Comparison of ENCODE assay signal across 35 cellular contexts in genomic region chr10:133056651-133057178, GRCh38. TPM values are rescaled to one million over a fixed set of nuclear protein-coding genes. Genes with fewer than 3 reads are reported as not detected.
"Had no signal": no experiment of that assay in that cellular context is flagged by ENCODE, and none has a peak within 500 bp of the region (broad histone marks: within the 10 kb centered on the region; RNA-seq: fewer than 3 reads in every experiment).

No MANE protein-coding gene starts in this region.

- H3K27ac Mint-ChIP-seq: activated B cell treated with CpG ODN at 0.5 μM for 24 hours; activated CD4-positive, alpha-beta memory T cell treated with anti-CD3 and anti-CD28 coated beads for 36 hours; activated naive CD4-positive, alpha-beta T cell treated with anti-CD3 and anti-CD28 coated beads for 36 hours; activated T-helper 1 cell treated with anti-CD3 and anti-CD28 coated beads, Interleukin-12 subunit alpha, Interleukin-12 subunit beta, Interleukin-2, Interleukin-4 antibody, amounts not matched to agents 30 ng/mL and 10 ng/mL and 1 ng/mL, durations not matched to agents 14 hours and 24 hours and 36 hours; brain had no signal

- H3K36me3 Mint-ChIP-seq: activated CD4-positive, alpha-beta memory T cell treated with anti-CD3 and anti-CD28 coated beads for 36 hours; activated naive CD4-positive, alpha-beta T cell treated with anti-CD3 and anti-CD28 coated beads, Interleukin-2, amount 50 U/mL, for 72 hours; brain had no signal

- H3K27ac ChIP-seq: adrenal gland, Peyer's patch, VCaP had no signal

- H3K9me3 ChIP-seq: adrenal gland, MG63, Peyer's patch had no signal

- H3K4me1 ChIP-seq: adrenal gland, Peyer's patch had no signal

- H3K4me3 Mint-ChIP-seq: activated B cell treated with CpG ODN at 0.5 μM for 24 hours; activated CD4-positive, alpha-beta memory T cell treated with anti-CD3 and anti-CD28 coated beads for 36 hours; activated naive CD4-positive, alpha-beta T cell treated with anti-CD3 and anti-CD28 coated beads for 36 hours; activated T-cell treated with anti-CD3 and anti-CD28 coated beads, Interleukin-2, amount 50 U/mL, for 4 hours; activated T-helper 1 cell treated with anti-CD3 and anti-CD28 coated beads, Interleukin-12 subunit alpha, Interleukin-12 subunit beta, Interleukin-2, Interleukin-4 antibody, amounts not matched to agents 30 ng/mL and 10 ng/mL and 1 ng/mL, durations not matched to agents 14 hours and 24 hours and 36 hours; brain had no signal

- DNase-seq: activated B cell treated with CpG ODN at 0.5 μM for 24 hours; activated CD4-positive, alpha-beta memory T cell treated with anti-CD3 and anti-CD28 coated beads for 36 hours; activated CD4-positive, alpha-beta T cell treated with anti-CD3 and anti-CD28 coated beads for 4 hours; activated CD4-positive, alpha-beta T cell treated with anti-CD3 and anti-CD28 coated beads, Interleukin-2, amount 50 U/mL, for 1 hour; activated CD4-positive, CD25-positive, alpha-beta regulatory T cell treated with anti-CD3 and anti-CD28 coated beads, Interleukin-2, amount 50 U/mL, for 72 hours; activated CD8-positive, alpha-beta memory T cell treated with anti-CD3 and anti-CD28 coated beads, Interleukin-2, amount 50 U/mL, for 4 hours; activated gamma-delta T cell treated with Interleukin-2 at 50 U/mL for 16 hours; activated naive CD4-positive, alpha-beta T cell treated with anti-CD3 and anti-CD28 coated beads for 36 hours; activated T-cell treated with anti-CD3 and anti-CD28 coated beads for 4 hours; activated T-cell treated with anti-CD3 and anti-CD28 coated beads, Interleukin-2, amount 50 U/mL, for 4 hours; adrenal gland; central memory CD4-positive, alpha-beta T cell; Karpas-422; MG63; NCI-H1048; NCI-H1105 treated with DMSO at 0.1 percent for 48 hours; NCI-H1436; NCI-H1694; NCI-H1930; NCI-H2081 treated with DMSO at 0.1 percent for 48 hours; NCI-H2227 treated with DMSO at 0.1 percent for 48 hours; NCI-H524 treated with DMSO at 0.1 percent for 48 hours; Peyer's patch; Right ventricle myocardium superior; RPMI8226; SW 1271; T-helper 1 cell; T-helper 2 cell; T-helper 9 cell had no signal

- H3K27me3 Mint-ChIP-seq: activated B cell treated with CpG ODN at 0.5 μM for 24 hours had no signal

- H3K36me3 ChIP-seq: adrenal gland, MG63, Peyer's patch had no signal

- FAIRE-seq: bronchial epithelial cell had no signal

- ATAC-seq: activated naive CD4-positive, alpha-beta T cell treated with anti-CD3 and anti-CD28 coated beads, Interleukin-2, amount 50 U/mL, for 72 hours; activated T-cell treated with anti-CD3 and anti-CD28 coated beads, Interleukin-2, amount 50 U/mL, for 4 hours had no signal

- H3K4me1 Mint-ChIP-seq: activated B cell treated with CpG ODN at 0.5 μM for 24 hours had no signal

- H3K27me3 ChIP-seq: MG63, Peyer's patch had no signal

- H3K4me3 ChIP-seq: adrenal gland, MG63, Peyer's patch had no signal

- H3K9me3 Mint-ChIP-seq: activated B cell treated with CpG ODN at 0.5 μM for 24 hours; activated CD4-positive, alpha-beta memory T cell treated with anti-CD3 and anti-CD28 coated beads for 36 hours; activated naive CD4-positive, alpha-beta T cell treated with anti-CD3 and anti-CD28 coated beads for 36 hours; activated naive CD4-positive, alpha-beta T cell treated with anti-CD3 and anti-CD28 coated beads, Interleukin-2, amount 50 U/mL, for 72 hours; activated T-cell treated with anti-CD3 and anti-CD28 coated beads, Interleukin-2, amount 50 U/mL, for 4 hours; activated T-helper 1 cell treated with anti-CD3 and anti-CD28 coated beads, Interleukin-12 subunit alpha, Interleukin-12 subunit beta, Interleukin-2, Interleukin-4 antibody, amounts not matched to agents 30 ng/mL and 10 ng/mL and 1 ng/mL, durations not matched to agents 14 hours and 24 hours and 36 hours had no signal

RNA-seq across cellular contexts. Expression of gene ADGRA1, which starts 31.0 kb away (rescaled TPM):
- total RNA-seq: activated B cell treated with CpG ODN at 0.5 μM for 24 hours; activated CD4-positive, alpha-beta memory T cell treated with anti-CD3 and anti-CD28 coated beads for 36 hours; activated naive CD4-positive, alpha-beta T cell treated with anti-CD3 and anti-CD28 coated beads for 36 hours; activated naive CD4-positive, alpha-beta T cell treated with anti-CD3 and anti-CD28 coated beads, Interleukin-2, amount 50 U/mL, for 72 hours; activated T-cell treated with anti-CD3 and anti-CD28 coated beads, Interleukin-2, amount 50 U/mL, for 4 hours; activated T-helper 1 cell treated with anti-CD3 and anti-CD28 coated beads, Interleukin-12 subunit alpha, Interleukin-12 subunit beta, Interleukin-2, Interleukin-4 antibody, amounts not matched to agents 30 ng/mL and 10 ng/mL and 1 ng/mL, durations not matched to agents 14 hours and 24 hours and 36 hours; bronchial epithelial cell; NCI-H460; Peyer's patch; Right ventricle myocardium superior had no signal
